Comparison of ENCODE assay signal across 23 cellular contexts in the genomic region with DNA sequence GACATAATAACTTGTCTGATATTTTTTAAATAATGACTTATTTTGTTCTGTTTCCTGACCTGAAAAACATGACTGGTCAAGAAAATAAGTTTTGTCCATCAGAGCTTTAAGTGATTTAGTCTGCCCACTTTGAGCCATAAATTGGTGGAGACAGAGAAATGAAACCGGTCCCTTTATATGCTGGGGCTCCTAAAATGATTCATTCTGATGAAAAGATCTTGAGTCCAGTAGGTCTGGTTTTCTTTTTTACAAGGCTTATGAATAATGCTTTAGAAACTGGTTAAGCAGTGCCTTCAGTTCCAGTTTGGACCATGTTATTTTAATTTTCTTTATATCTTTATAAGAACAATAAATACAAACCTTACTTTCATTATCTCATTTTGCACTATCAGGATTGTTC.
A peak's percentile ranks its signal among the peaks of the same experiment; 100 is the strongest.
DNase-seq lines count a peak whose midpoint lies in the region; ATAC-seq, FAIRE-seq and TF ChIP-seq lines count a peak whose summit lies in the region.
"Had no signal": no experiment of that assay in that cellular context is flagged by ENCODE, and none has a peak within 500 bp of the region (broad histone marks: within the 10 kb centered on the region; RNA-seq: fewer than 3 reads in every experiment).

No MANE protein-coding gene starts in this region.

- CTCF ChIA-PET in PC-3 (lab: Charles Lee) = interaction anchor here (0.7 kb wide), 1 partner anchor 520 kb away, joined by 3 read pairs; no protein-coding TSS in a partner anchor

- BruUV-seq in PC-3 (replicated peaks; lab: Mats Ljungman, UMichigan) = no TSS peak

- no peaks in the 10 kb centered on the region for H3F3A ChIP-seq in PC-3 (ENCODE audit: low read length, unreplicated experiment)

- H3K9me3 Mint-ChIP-seq in activated naive CD4-positive, alpha-beta T cell treated with anti-CD3 and anti-CD28 coated beads, Interleukin-2, amount 50 U/mL, for 72 hours = no peaks in the 10 kb centered on the region
- H3K9me3 Mint-ChIP-seq: CD8-positive, alpha-beta T cell had no signal

- POLR2A ChIA-PET in PC-3 (lab: Charles Lee; ENCODE audit: unreplicated experiment) = no interaction called here

- ATAC-seq in heart right ventricle (no peak), Right ventricle myocardium superior (ENCODE audit: poor library complexity) (no peak), PC-3 (no peak), GM19351 (IDR thresholded peaks at IDR 0.05; ENCODE audit: unreplicated experiment) (no peak)
- no peak for ATAC-seq in activated naive CD4-positive, alpha-beta T cell treated with anti-CD3 and anti-CD28 coated beads, Interleukin-2, amount 50 U/mL, for 72 hours
- ATAC-seq: A549; CD8-positive, alpha-beta T cell; HCT116; HepG2 had no signal

- no peak overlapping the region for H3K27ac Mint-ChIP-seq in activated naive CD4-positive, alpha-beta T cell treated with anti-CD3 and anti-CD28 coated beads, Interleukin-2, amount 50 U/mL, for 72 hours
- H3K27ac Mint-ChIP-seq: B cell; CD8-positive, alpha-beta T cell; HFFc6; IgD-negative memory B cell had no signal

- WGBS in heart right ventricle, 2 donors = 72 to 74% methylated on average over 1 of the region's 1 CpG

- H3K79me2 ChIP-seq in PC-3 (ENCODE audit: low read length) = no peaks in the 10 kb centered on the region

- H3K4me1 ChIP-seq in heart right ventricle (peaks cover 0 to 19% (median 3%) of the 10 kb centered on the region in 9 donors), PC-3 (ENCODE audit: insufficient read depth, low read length) (no peaks in the 10 kb centered on the region)
- H3K4me1 ChIP-seq: A549 had no signal

- intact Hi-C loops in heart right ventricle (cut with DNase I) (loop anchor here in 1 of 10 donors (5.0 kb wide), 1 partner anchor 293 kb away; a partner anchor contains a TSS), Right ventricle myocardium superior (cut with DNase I) (no loop called here), PC-3 (cut with micrococcal nuclease) (no loop called here)

- H3K4me3 ChIP-seq in heart right ventricle (peak overlapping the region in 1 of 10 donors; percentile 4), PC-3 (ENCODE audit: low read length) (no peak overlapping the region)
- H3K4me3 ChIP-seq: A549; BLaER1 treated with 17β-estradiol and CSF1 and Interleukin-3, amounts not matched to agents 10 nM and 100 nM had no signal

- no peak overlapping the region for H3K4me2 ChIP-seq in PC-3 (ENCODE audit: low read length)
- H3K4me2 ChIP-seq: A549 had no signal

- DNase-seq in heart right ventricle (no peak), Right ventricle myocardium superior (no peak), GM12891 (ENCODE audit: insufficient read length, low spot score) (no peak), PC-3 (peak; percentile 28), NCI-H1436 (lab: John Stamatoyannopoulos, UW) (no peak)
- DNase-seq in activated naive CD4-positive, alpha-beta T cell treated with anti-CD3 and anti-CD28 coated beads, Interleukin-2, amount 50 U/mL, for 72 hours (ENCODE audit: low spot score in 2 of 2) = no peak
- DNase-seq: CD8-positive, alpha-beta T cell; COR-L47; DMS 273 treated with DMSO at 0.1 percent for 48 hours; DMS53; DND-41; EL; GOT3; H7; HFFc6 had no signal

- H4K20me1 ChIP-seq in PC-3 (ENCODE audit: low read length) = no peaks in the 10 kb centered on the region
- H4K20me1 ChIP-seq: BLaER1 treated with 17β-estradiol and CSF1 and Interleukin-3, amounts not matched to agents 10 nM and 100 nM had no signal

- H3K36me3 Mint-ChIP-seq in activated naive CD4-positive, alpha-beta T cell treated with anti-CD3 and anti-CD28 coated beads, Interleukin-2, amount 50 U/mL, for 72 hours = no peaks in the 10 kb centered on the region
- H3K36me3 Mint-ChIP-seq: CD8-positive, alpha-beta T cell had no signal

- H3K9ac ChIP-seq in PC-3 (ENCODE audit: low read length) = no peak overlapping the region
- H3K9ac ChIP-seq: BLaER1 treated with 17β-estradiol and CSF1 and Interleukin-3, amounts not matched to agents 10 nM and 100 nM had no signal

- H3K9me2 ChIP-seq in PC-3 (replicated peaks; ENCODE audit: low read length) = no peaks in the 10 kb centered on the region

- H3K36me3 ChIP-seq in heart right ventricle = no peaks in the 10 kb centered on the region
- no peaks in the 10 kb centered on the region for H3K36me3 ChIP-seq in PC-3 (ENCODE audit: low read depth, low read length)
- H3K36me3 ChIP-seq: BLaER1 treated with 17β-estradiol and CSF1 and Interleukin-3, amounts not matched to agents 10 nM and 100 nM had no signal

- no peak overlapping the region for H2AFZ ChIP-seq in PC-3 (ENCODE audit: low read length)

- H3K27me3 ChIP-seq in heart right ventricle = no peaks in the 10 kb centered on the region
- H3K27me3 ChIP-seq in PC-3 (ENCODE audit: low read length) = no peaks in the 10 kb centered on the region

- H3K9me3 ChIP-seq in heart right ventricle (no peaks in the 10 kb centered on the region), PC-3 (ENCODE audit: low read length) (no peaks in the 10 kb centered on the region)
- H3K9me3 ChIP-seq: A549; BLaER1 treated with 17β-estradiol and CSF1 and Interleukin-3, amounts not matched to agents 10 nM and 100 nM had no signal

- peak overlapping the region in 6 of 10 donors; percentile 7 to 47 (median 32) for H3K27ac ChIP-seq in heart right ventricle
- H3K27ac ChIP-seq in PC-3 (ENCODE audit: low read length) = no peak overlapping the region
- H3K27ac ChIP-seq: 22Rv1; A549; BLaER1 treated with 17β-estradiol and CSF1 and Interleukin-3, amounts not matched to agents 10 nM and 100 nM had no signal

- TF ChIP-seq CTCF in heart right ventricle (IDR thresholded peaks at IDR 0.05) = no peak
- TF ChIP-seq CTCF in PC-3 (conservative IDR thresholded peaks at IDR 0.05; ENCODE audit: low read depth, low read length) = no peak

- no peak for FAIRE-seq in GM12891 (lab: Jason Lieb, UNC)
- FAIRE-seq: A549, HepG2 had no signal

- no peak for TF ChIP-seq POLR2A in GM12891 (IDR thresholded peaks at IDR 0.05; ENCODE audit: low read depth, low read length)

TF ChIP-seq in GM12891, 5 proteins besides CTCF, POLR2A, EP300 and RAD21:
- TF ChIP-seq POLR2AphosphoS5 (IDR thresholded peaks at IDR 0.05; ENCODE audit: low read depth, low read length) (no peak), TAF1 (IDR thresholded peaks at IDR 0.05; ENCODE audit: low read depth, low read length) (no peak), SPI1 (IDR thresholded peaks at IDR 0.05; ENCODE audit: low read depth, low read length) (0 out of 2 replicates have a peak, but pooled peaks have one; percentile 7), PAX5 (IDR thresholded peaks at IDR 0.05; ENCODE audit: insufficient read depth, low read length, severe bottlenecking) (no peak), POU2F2 (IDR thresholded peaks at IDR 0.05; ENCODE audit: low read depth, low read length) (no peak)
